ENCODE assay signal across 21 cellular contexts in genomic region chr5:20562545-20562944, GRCh38.
"Had no signal": no experiment of that assay in that cellular context is flagged by ENCODE, and none has a peak within 500 bp of the region (broad histone marks: within the 10 kb centered on the region; RNA-seq: fewer than 3 reads in every experiment).

No MANE protein-coding gene starts in this region.

- H3K4me3 Mint-ChIP-seq: IgD-negative memory B cell had no signal

- DNase-seq: Karpas-422, KG1, MG63, NCI-H1092, NCI-H1105 treated with DMSO at 0.1 percent for 48 hours, NCI-H1417 treated with DMSO at 0.1 percent for 48 hours, NCI-H146, NCI-H1694 treated with DMSO at 0.1 percent for 48 hours, NCI-H1930, NCI-H2081, NCI-H2107, NCI-H2227 treated with DMSO at 0.1 percent for 48 hours, NCI-H524, NCI-H526 treated with DMSO at 0.1 percent for 48 hours, NCI-H748 treated with DMSO at 0.1 percent for 48 hours, PC-3, Right ventricle myocardium superior, SIG-M5 had no signal

- H3K9me3 ChIP-seq: MG63 had no signal

- H3K4me1 Mint-ChIP-seq: IgD-negative memory B cell had no signal

- H3K27me3 Mint-ChIP-seq: IgD-negative memory B cell had no signal

- H3K36me3 ChIP-seq: MG63, SJSA1 had no signal

- H3K4me3 ChIP-seq: MG63, SJSA1, SK-N-MC had no signal

- H3K27me3 ChIP-seq: MG63, SJSA1 had no signal

- H3K27ac Mint-ChIP-seq: IgD-negative memory B cell had no signal

- H3K27ac ChIP-seq: SJSA1, SK-N-MC had no signal

- H3K4me1 ChIP-seq: SJSA1 had no signal

- H3K36me3 Mint-ChIP-seq: IgD-negative memory B cell had no signal
